ENCODE assay signal across 24 cellular contexts in the genomic region with DNA sequence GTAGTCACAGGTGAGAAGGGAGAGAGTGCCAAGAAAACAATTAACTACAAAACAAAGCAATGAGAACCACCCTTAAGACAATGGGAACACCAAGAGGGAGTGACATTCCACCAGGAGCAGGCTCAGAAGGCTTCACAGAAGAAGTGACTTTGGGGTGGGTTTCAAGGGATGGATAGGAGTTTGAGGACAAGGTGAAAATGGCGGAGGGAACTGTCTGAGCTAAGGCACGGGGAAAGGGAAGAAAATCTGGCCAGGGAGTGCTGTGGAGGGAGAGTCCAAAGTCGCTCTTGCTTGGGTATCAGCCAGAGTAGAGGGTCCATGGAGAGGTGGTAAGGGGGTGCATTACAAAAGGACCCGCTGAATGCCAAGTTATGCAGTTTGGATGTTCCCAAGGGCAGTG.
"Had no signal": no experiment of that assay in that cellular context is flagged by ENCODE, and none has a peak within 500 bp of the region (broad histone marks: within the 10 kb centered on the region; RNA-seq: fewer than 3 reads in every experiment).

No MANE protein-coding gene starts in this region.

- H3K27ac ChIP-seq: coronary artery, epithelial cell of prostate, esophagus squamous epithelium, gastrocnemius medialis, heart right ventricle, left lung, lower lobe of right lung had no signal

- H3K36me3 ChIP-seq: esophagus squamous epithelium, gastrocnemius medialis, heart right ventricle, left lung, lower lobe of right lung had no signal

- H3K9me3 ChIP-seq: lower lobe of right lung had no signal

- ATAC-seq: esophagus mucosa; gastrocnemius medialis; heart right ventricle; left cardiac atrium; left lung; left ventricle myocardium superior; lower lobe of right lung; naive thymus-derived CD4-positive, alpha-beta T cell; natural killer cell had no signal

- H3K4me1 ChIP-seq: esophagus squamous epithelium, gastrocnemius medialis, heart right ventricle, left lung, lower lobe of right lung had no signal

- H3K4me1 Mint-ChIP-seq: naive thymus-derived CD4-positive, alpha-beta T cell; natural killer cell had no signal

- H3K4me3 Mint-ChIP-seq: naive thymus-derived CD4-positive, alpha-beta T cell; natural killer cell had no signal

- DNase-seq: dermis blood vessel endothelial cell; dorsolateral prefrontal cortex; effector CD4-positive, alpha-beta T cell; effector memory CD4-positive, alpha-beta T cell; erythroblast; esophagus squamous epithelium; foreskin fibroblast; foreskin melanocyte; gastrocnemius medialis; glutamatergic neuron; head of caudate nucleus; heart right ventricle; hippocampal formation; left cardiac atrium; left lung; left ventricle myocardium superior; lower lobe of right lung; mesenchymal stem cell; midbrain; naive thymus-derived CD4-positive, alpha-beta T cell; natural killer cell had no signal

- H3K4me3 ChIP-seq: coronary artery, dorsolateral prefrontal cortex, esophagus squamous epithelium, gastrocnemius medialis, heart right ventricle, left lung, lower lobe of right lung had no signal

- H3K27ac Mint-ChIP-seq: natural killer cell had no signal
